ENCODE assay signal across 8 cellular contexts in the genomic region with DNA sequence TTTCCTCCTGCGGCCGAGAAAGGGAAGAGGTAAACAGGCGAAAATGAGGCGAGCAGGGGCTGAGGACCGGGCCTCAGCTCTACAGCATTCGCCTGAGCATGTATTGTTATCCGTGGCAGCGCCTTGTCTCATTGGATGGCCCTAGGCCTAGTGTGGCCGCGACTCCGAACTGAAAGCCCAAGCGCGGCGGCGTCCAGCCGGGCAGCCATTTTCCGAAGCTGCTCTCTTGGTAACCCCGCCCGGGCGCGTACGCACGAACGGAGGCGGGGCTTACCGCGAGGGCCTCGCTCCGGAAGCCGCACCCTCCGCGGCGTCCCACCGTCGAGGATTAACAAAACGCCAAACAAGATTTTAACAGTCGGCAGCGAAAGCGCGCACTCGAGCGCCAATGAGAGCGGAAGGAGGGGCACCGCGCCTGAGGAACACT. TPM values are rescaled to one million over a fixed set of nuclear protein-coding genes. Genes with fewer than 3 reads are reported as not detected.
DNase-seq lines count a peak whose midpoint lies in the region; ATAC-seq and TF ChIP-seq lines count a peak whose summit lies in the region.

No MANE protein-coding gene starts in this region.

- peaks cover 22% of the 10 kb centered on the region for H3K4me1 Mint-ChIP-seq in activated CD4-positive, alpha-beta T cell treated with anti-CD3 and anti-CD28 coated beads, Interleukin-2, amount 10 ng/mL, durations not matched to agents 24 days and 14 days
- peaks cover 19% of the 10 kb centered on the region for H3K4me1 Mint-ChIP-seq in stimulated activated effector memory CD8-positive, alpha-beta T cell treated with anti-CD3 and anti-CD28 coated beads, Interleukin-12 subunit alpha, Interleukin-12 subunit beta, amount 100 ng/mL, for 72 hours

- H3K27me3 Mint-ChIP-seq in activated CD4-positive, alpha-beta T cell treated with anti-CD3 and anti-CD28 coated beads, Interleukin-2, amount 10 ng/mL, durations not matched to agents 24 days and 14 days = peaks cover 4% of the 10 kb centered on the region

- peak overlapping the region; percentile 89 for H3K4me3 Mint-ChIP-seq in activated CD4-positive, alpha-beta T cell treated with anti-CD3 and anti-CD28 coated beads, Interleukin-2, amount 10 ng/mL, durations not matched to agents 24 days and 14 days
- H3K4me3 Mint-ChIP-seq in stimulated activated effector memory CD8-positive, alpha-beta T cell treated with anti-CD3 and anti-CD28 coated beads, Interleukin-12 subunit alpha, Interleukin-12 subunit beta, amount 100 ng/mL, for 72 hours = peak overlapping the region; percentile 85

- peaks cover 16% of the 10 kb centered on the region for H3K36me3 Mint-ChIP-seq in activated CD4-positive, alpha-beta T cell treated with anti-CD3 and anti-CD28 coated beads, Interleukin-2, amount 10 ng/mL, durations not matched to agents 24 days and 14 days (ENCODE audit: low read depth)
- peaks cover 44% of the 10 kb centered on the region for H3K36me3 Mint-ChIP-seq in stimulated activated effector memory CD8-positive, alpha-beta T cell treated with anti-CD3 and anti-CD28 coated beads, Interleukin-12 subunit alpha, Interleukin-12 subunit beta, amount 100 ng/mL, for 72 hours

- H3K4me1 ChIP-seq in mononuclear cell (ENCODE audit: insufficient read depth, low read length) = peaks cover 31% of the 10 kb centered on the region

- no peaks in the 10 kb centered on the region for H3K27me3 ChIP-seq in mononuclear cell (ENCODE audit: insufficient read depth, low read length)

- no peaks in the 10 kb centered on the region for H3K9me3 ChIP-seq in mononuclear cell (ENCODE audit: low read depth, low read length)

- DNase-seq in activated CD4-positive, alpha-beta T cell treated with anti-CD3 and anti-CD28 coated beads, Interleukin-2, amount 10 ng/mL, durations not matched to agents 24 days and 14 days = peak; percentile 99
- DNase-seq in ecto neural progenitor cell (ENCODE audit: low spot score) (peak; percentile 97), SIG-M5 treated with dmso at 0.1 percent for 504 hours (lab: John Stamatoyannopoulos, UW; ENCODE audit: unreplicated experiment) (no peak), HPDE6-E6E7 (ENCODE audit: extremely low spot score) (no peak)
- DNase-seq in stimulated activated effector memory CD8-positive, alpha-beta T cell treated with anti-CD3 and anti-CD28 coated beads, Interleukin-12 subunit alpha, Interleukin-12 subunit beta, amount 100 ng/mL, for 72 hours (ENCODE audit: low spot score in 2 of 2) = peak; percentile 90 to 96

- peak overlapping the region; percentile 95 for H3K27ac Mint-ChIP-seq in activated CD4-positive, alpha-beta T cell treated with anti-CD3 and anti-CD28 coated beads, Interleukin-2, amount 10 ng/mL, durations not matched to agents 24 days and 14 days
- H3K27ac Mint-ChIP-seq in stimulated activated effector memory CD8-positive, alpha-beta T cell treated with anti-CD3 and anti-CD28 coated beads, Interleukin-12 subunit alpha, Interleukin-12 subunit beta, amount 100 ng/mL, for 72 hours = peak overlapping the region; percentile 98

- H3K4me3 ChIP-seq in mononuclear cell (ENCODE audit: low read length) = peak overlapping the region; percentile 86

- intact Hi-C loops in activated CD4-positive, alpha-beta T cell treated with anti-CD3 and anti-CD28 coated beads, Interleukin-2, amount 10 ng/mL, durations not matched to agents 24 days and 14 days (cut with micrococcal nuclease) = loop anchor here (1.0 to 10.0 kb wide), 6 partner anchors 253 to 1361 kb away; partner anchors contain the start of genes ALG6, ATG4C, PATJ and TM2D1

- peak; percentile 93 for TF ChIP-seq POLR2A in GM15510 (IDR thresholded peaks at IDR 0.05; ENCODE audit: borderline replicate concordance, extremely low read depth, insufficient read length)

- no peaks in the 10 kb centered on the region for H3K9me3 Mint-ChIP-seq in activated CD4-positive, alpha-beta T cell treated with anti-CD3 and anti-CD28 coated beads, Interleukin-2, amount 10 ng/mL, durations not matched to agents 24 days and 14 days
- H3K9me3 Mint-ChIP-seq in stimulated activated effector memory CD8-positive, alpha-beta T cell treated with anti-CD3 and anti-CD28 coated beads, Interleukin-12 subunit alpha, Interleukin-12 subunit beta, amount 100 ng/mL, for 72 hours = peaks cover 2% of the 10 kb centered on the region

- ATAC-seq in HG03064 (IDR thresholded peaks at IDR 0.05; ENCODE audit: low read depth, unreplicated experiment) = peak; percentile 72
- no peak for ATAC-seq in stimulated activated effector memory CD8-positive, alpha-beta T cell treated with anti-CD3 and anti-CD28 coated beads, Interleukin-12 subunit alpha, Interleukin-12 subunit beta, amount 100 ng/mL, for 72 hours

RNA-seq across cellular contexts. Expression of gene USP1, which starts 0.8 kb away (rescaled TPM):
- total RNA-seq in activated CD4-positive, alpha-beta T cell treated with anti-CD3 and anti-CD28 coated beads, Interleukin-2, amount 10 ng/mL, durations not matched to agents 24 days and 14 days = 77.4 and 81.5 TPM in 2 replicates
- 33.6 TPM for total RNA-seq in mononuclear cell

Comparison
In these comparisons a context has a peak if more than half of its experiments do, and no peak if none do; other contexts are left out.
1. DNase-seq: peak in activated CD4-positive, alpha-beta T cell treated with anti-CD3 and anti-CD28 coated beads, Interleukin-2, amount 10 ng/mL, durations not matched to agents 24 days and 14 days (single experiment), ecto neural progenitor cell (single experiment) and stimulated activated effector memory CD8-positive, alpha-beta T cell treated with anti-CD3 and anti-CD28 coated beads, Interleukin-12 subunit alpha, Interleukin-12 subunit beta, amount 100 ng/mL, for 72 hours (2 of 2); none in SIG-M5 treated with dmso at 0.1 percent for 504 hours (single experiment) and HPDE6-E6E7 (single experiment).